In genomic region chrX:112841114-112841819, GRCh38 we compare ENCODE assay signal across 8 cellular contexts. TPM values are rescaled to one million over a fixed set of nuclear protein-coding genes. Genes with fewer than 3 reads are reported as not detected.
DNase-seq lines count a peak whose midpoint lies in the region; ATAC-seq, FAIRE-seq and TF ChIP-seq lines count a peak whose summit lies in the region.

No MANE protein-coding gene starts in this region.

- H3K27me3 ChIP-seq in duodenal mucosa (ENCODE audit: control insufficient read depth in 1 of 2, insufficient read depth in 2 of 2, low read length in 2 of 2) (no peaks in the 10 kb centered on the region), lower lobe of right lung (ENCODE audit: low read depth) (no peaks in the 10 kb centered on the region)

- H3K9me3 ChIP-seq in duodenal mucosa (ENCODE audit: control insufficient read depth in 1 of 2, low read length in 2 of 2) (no peaks in the 10 kb centered on the region), lower lobe of right lung (no peaks in the 10 kb centered on the region)

- DNase-seq in AG20443 (ENCODE audit: low spot score) (peak; percentile 92), GM19239 (ENCODE audit: insufficient read length, low spot score) (peak; percentile 31), NCI-H510A (lab: John Stamatoyannopoulos, UW) (peak; percentile 68), lower lobe of right lung (peak; percentile 86)
- DNase-seq in activated CD4-positive, alpha-beta T cell treated with anti-CD3 and anti-CD28 coated beads, Interleukin-2, amount 50 U/mL, for 48 hours = peak; percentile 59 to 71
- DNase-seq in stimulated activated CD4-positive, alpha-beta T cell treated with anti-CD3 and anti-CD28 coated beads, TNF-alpha, amount 100 ng/mL, for 1 hour (ENCODE audit: low read depth in 3 of 3, low spot score in 1 of 3) = peak; percentile 40 to 55 (median 46)

- TF ChIP-seq CTCF in lower lobe of right lung (IDR thresholded peaks at IDR 0.05) = no peak

- intact Hi-C loops in lower lobe of right lung (cut with DNase I) = no loop called here

- H3K36me3 ChIP-seq in duodenal mucosa (ENCODE audit: control insufficient read depth in 1 of 2, insufficient read depth in 2 of 2, low read length in 2 of 2) (no peaks in the 10 kb centered on the region), lower lobe of right lung (no peaks in the 10 kb centered on the region)

- H3K4me1 ChIP-seq in duodenal mucosa (ENCODE audit: control insufficient read depth in 1 of 2, insufficient read depth in 2 of 2, low read length in 2 of 2) (peaks cover 4 to 8% of the 10 kb centered on the region in 2 donors), lower lobe of right lung (no peaks in the 10 kb centered on the region)

- peak overlapping the region; percentile 80 to 87 for H3K4me3 ChIP-seq in duodenal mucosa (ENCODE audit: low read depth in 1 of 2, low read length in 2 of 2)
- H3K4me3 ChIP-seq in lower lobe of right lung = peak overlapping the region; percentile 75

- peak overlapping the region; percentile 62 for H3K27ac ChIP-seq in duodenal mucosa (ENCODE audit: low read depth, low read length)
- H3K27ac ChIP-seq in lower lobe of right lung = peak overlapping the region; percentile 67

- FAIRE-seq in GM19239 (lab: Jason Lieb, UNC) = peak; percentile 95

- H3K9ac ChIP-seq in duodenal mucosa (ENCODE audit: low read depth in 1 of 2, low read length in 2 of 2) = peak overlapping the region; percentile 60 to 80

- peak; percentile 97 for ATAC-seq in HG03439 (IDR thresholded peaks at IDR 0.05; ENCODE audit: unreplicated experiment)
- peak; percentile 98 to 99 for ATAC-seq in lower lobe of right lung

RNA-seq across cellular contexts. Expression of gene AMOT, which starts 0.6 kb away (rescaled TPM):
- 12.4 TPM for total RNA-seq in lower lobe of right lung

Comparison
In these comparisons a context has a peak if more than half of its experiments do, and no peak if none do; other contexts are left out.
1. Peak in every context shown above with its lines: DNase-seq, ATAC-seq, H3K4me3 ChIP-seq and H3K27ac ChIP-seq.
2. DNase-seq: peak in every context shown above with its lines; median percentile 92 in AG20443; 86 in lower lobe of right lung; 68 in NCI-H510A; 65 in activated CD4-positive, alpha-beta T cell treated with anti-CD3 and anti-CD28 coated beads, Interleukin-2, amount 50 U/mL, for 48 hours; 46 in stimulated activated CD4-positive, alpha-beta T cell treated with anti-CD3 and anti-CD28 coated beads, TNF-alpha, amount 100 ng/mL, for 1 hour; 31 in GM19239.